ENCODE assay signal across 8 cellular contexts in genomic region chr2:100262555-100263320, GRCh38. TPM values are rescaled to one million over a fixed set of nuclear protein-coding genes. Genes with fewer than 3 reads are reported as not detected.
DNase-seq lines count a peak whose midpoint lies in the region; ATAC-seq and TF ChIP-seq lines count a peak whose summit lies in the region.

No MANE protein-coding gene starts in this region.

- H3K4me1 ChIP-seq in OCI-LY1 (ENCODE audit: insufficient read depth, low read length, severe bottlenecking) (peaks cover 19% of the 10 kb centered on the region), fibroblast of lung (ENCODE audit: control insufficient read depth, extremely low read depth, insufficient read depth, low read length) (no peaks in the 10 kb centered on the region)

- H3K27me3 ChIP-seq in OCI-LY1 (ENCODE audit: insufficient read depth, low read length) = no peaks in the 10 kb centered on the region
- no peaks in the 10 kb centered on the region for H3K27me3 ChIP-seq in fibroblast of lung (ENCODE audit: control insufficient read depth, insufficient read depth, low read length)

- DNase-seq in DMS 273 (lab: John Stamatoyannopoulos, UW; ENCODE audit: unreplicated experiment) (peak; percentile 85), HEK293T (ENCODE audit: extremely low spot score) (peak; percentile 79), fibroblast of lung (ENCODE audit: low read depth in 2 of 2) (peak; percentile 42 to 68), stromal cell of bone marrow (ENCODE audit: low read depth) (peak; percentile 24)
- DNase-seq in activated T-cell treated with anti-CD3 and anti-CD28 coated beads, Interleukin-2, amount 50 U/mL, for 24 hours = peak; percentile 77

- H3K79me2 ChIP-seq in OCI-LY1 (ENCODE audit: insufficient read depth, low read length) (no peaks in the 10 kb centered on the region), fibroblast of lung (ENCODE audit: control insufficient read depth, insufficient read depth, low read length) (no peaks in the 10 kb centered on the region)

- POLR2A ChIA-PET in HEK293T (lab: Yijun Ruan, JAX) = interaction anchor here (0.6 to 2.0 kb wide), 3 partner anchors 29 to 155 kb away, joined by 3 to 8 read pairs (median 3); partner anchors contain the start of gene CHST10

- H3K27me3 Mint-ChIP-seq in activated T-cell treated with anti-CD3 and anti-CD28 coated beads, Interleukin-2, amount 50 U/mL, for 24 hours = no peaks in the 10 kb centered on the region
- H3K27me3 Mint-ChIP-seq in nephron (ENCODE audit: low read depth) = peaks cover 9% of the 10 kb centered on the region

- H2AFZ ChIP-seq in OCI-LY1 (ENCODE audit: low read length) (no peak overlapping the region), fibroblast of lung (ENCODE audit: low read length) (no peak overlapping the region)

- H3K27ac ChIP-seq in OCI-LY1 (ENCODE audit: low read depth, low read length, poor library complexity, severe bottlenecking) (no peak overlapping the region), fibroblast of lung (ENCODE audit: insufficient read depth, low read length) (no peak overlapping the region)

- no peaks in the 10 kb centered on the region for H3K9me2 ChIP-seq in OCI-LY1 (ENCODE audit: low read depth, low read length)

- no peaks in the 10 kb centered on the region for H3K4me1 Mint-ChIP-seq in activated T-cell treated with anti-CD3 and anti-CD28 coated beads, Interleukin-2, amount 50 U/mL, for 24 hours (ENCODE audit: low read depth)
- peaks cover 10% of the 10 kb centered on the region for H3K4me1 Mint-ChIP-seq in nephron

- H3K4me2 ChIP-seq in OCI-LY1 (ENCODE audit: low read length) = no peak overlapping the region
- no peak overlapping the region for H3K4me2 ChIP-seq in fibroblast of lung (ENCODE audit: extremely low read depth, insufficient read depth, low read length)

- no peak overlapping the region for H3K27ac Mint-ChIP-seq in activated T-cell treated with anti-CD3 and anti-CD28 coated beads, Interleukin-2, amount 50 U/mL, for 24 hours
- H3K27ac Mint-ChIP-seq in nephron = peak overlapping the region in 2 of 3 experiments; percentile 4 to 19

- no peaks in the 10 kb centered on the region for H3F3A ChIP-seq in OCI-LY1 (ENCODE audit: insufficient read depth, low read length)

- H3K9me3 ChIP-seq in OCI-LY1 (ENCODE audit: low read length) = no peaks in the 10 kb centered on the region
- no peaks in the 10 kb centered on the region for H3K9me3 ChIP-seq in fibroblast of lung (ENCODE audit: control insufficient read depth, insufficient read depth, low read depth, low read length)

- ATAC-seq in GM21447 (IDR thresholded peaks at IDR 0.05; ENCODE audit: unreplicated experiment) = no peak

- H3K9ac ChIP-seq in OCI-LY1 (ENCODE audit: low read length) (no peak overlapping the region), fibroblast of lung (ENCODE audit: insufficient read depth, low read length) (no peak overlapping the region)

- H3K4me3 Mint-ChIP-seq in activated T-cell treated with anti-CD3 and anti-CD28 coated beads, Interleukin-2, amount 50 U/mL, for 24 hours = no peak overlapping the region
- H3K4me3 Mint-ChIP-seq in nephron = no peak overlapping the region

- CTCF ChIA-PET in HEK293T (lab: Yijun Ruan, JAX) = interaction anchor here (0.5 to 4.7 kb wide), 31 partner anchors 9 to 1968 kb away, joined by 3 to 109 read pairs (median 4); partner anchors contain the start of gene CHST10

- H3K36me3 Mint-ChIP-seq in activated T-cell treated with anti-CD3 and anti-CD28 coated beads, Interleukin-2, amount 50 U/mL, for 24 hours (ENCODE audit: low read depth) = no peaks in the 10 kb centered on the region
- H3K36me3 Mint-ChIP-seq in nephron (ENCODE audit: low read depth) = no peaks in the 10 kb centered on the region

- H3K4me3 ChIP-seq in OCI-LY1 (ENCODE audit: low read depth, low read length, poor library complexity, severe bottlenecking) (no peak overlapping the region), fibroblast of lung (replicated peaks in 1 of 4; ENCODE audit: control extremely low read depth in 1 of 4, insufficient read depth in 1 of 4, low read depth in 3 of 4, low read length in 4 of 4) (peak overlapping the region in 1 of 4 experiments; percentile 13)

- H3K36me3 ChIP-seq in OCI-LY1 (ENCODE audit: insufficient read depth, low read length) (no peaks in the 10 kb centered on the region), fibroblast of lung (ENCODE audit: control insufficient read depth, insufficient read depth, low read length) (no peaks in the 10 kb centered on the region)

- H4K20me1 ChIP-seq in OCI-LY1 (ENCODE audit: insufficient read depth, low read length) = no peaks in the 10 kb centered on the region
- H4K20me1 ChIP-seq in fibroblast of lung (ENCODE audit: control insufficient read depth, extremely low read depth, insufficient read depth, low read length) = no peaks in the 10 kb centered on the region

- H3K9me3 Mint-ChIP-seq in activated T-cell treated with anti-CD3 and anti-CD28 coated beads, Interleukin-2, amount 50 U/mL, for 24 hours = no peaks in the 10 kb centered on the region
- H3K9me3 Mint-ChIP-seq in nephron = no peaks in the 10 kb centered on the region

- TF ChIP-seq CTCF in OCI-LY1 (IDR thresholded peaks at IDR 0.05; ENCODE audit: low read length) = peak; percentile 96
- TF ChIP-seq CTCF in fibroblast of lung (conservative IDR thresholded peaks at IDR 0.05 in 1 of 2, IDR thresholded peaks at IDR 0.05 in 1 of 2; ENCODE audit: low read depth in 1 of 2, low read length in 2 of 2) = peak; percentile 98 to 99
- TF ChIP-seq CTCF in nephron (IDR thresholded peaks at IDR 0.05; ENCODE audit: unreplicated experiment in 3 of 3) = peak; percentile 97 to 98 (median 98)

TF ChIP-seq in HEK293T, 16 proteins besides CTCF, POLR2A, EP300 and RAD21:
- TF ChIP-seq BHLHE40 (IDR thresholded peaks at IDR 0.05; ENCODE audit: borderline replicate concordance) (no peak), PKNOX1 (IDR thresholded peaks at IDR 0.05) (no peak), SP1 (IDR thresholded peaks at IDR 0.05) (no peak), ZNF384 (IDR thresholded peaks at IDR 0.05) (no peak), TARDBP (IDR thresholded peaks at IDR 0.05) (no peak), FOXK2 (IDR thresholded peaks at IDR 0.05) (no peak), HDGF (IDR thresholded peaks at IDR 0.05; ENCODE audit: borderline replicate concordance) (no peak), SUZ12 (IDR thresholded peaks at IDR 0.05) (no peak)

RNA-seq across cellular contexts. Expression of gene LONRF2, which starts 59.6 kb away (rescaled TPM):
- total RNA-seq in fibroblast of lung = under 0.01 TPM in 2 replicates
- polyA plus RNA-seq in fibroblast of lung = 0.01 and 0.03 TPM in 2 replicates
- 0.02 TPM in 1 of 2 replicates, not detected in the other for polyA plus RNA-seq in fibroblast of lung (2012)
- not detected in 2 replicates for polyA minus RNA-seq in fibroblast of lung (ENCODE audit: low replicate concordance)

Comparison
In these comparisons a context has a peak if more than half of its experiments do, and no peak if none do; other contexts are left out.
1. DNase-seq: peak in every context shown above with its lines; median percentile 85 in DMS 273; 79 in HEK293T; 77 in activated T-cell treated with anti-CD3 and anti-CD28 coated beads, Interleukin-2, amount 50 U/mL, for 24 hours; 55 in fibroblast of lung; 24 in stromal cell of bone marrow.